ENCODE assay signal across 1 cellular context in genomic region chr22:19756288-19757128, GRCh38.
TF ChIP-seq lines count a peak whose summit lies in the region.

No MANE protein-coding gene starts in this region.

TF ChIP-seq in H1, 55 proteins besides CTCF, POLR2A, EP300 and RAD21:
- no peak for TF ChIP-seq EGR1 (IDR thresholded peaks at IDR 0.05; ENCODE audit: borderline replicate concordance, low read depth, low read length)
- peak; percentile 79 for TF ChIP-seq RNF2 (IDR thresholded peaks at IDR 0.05; ENCODE audit: borderline replicate concordance, low read depth, low read length, missing control alignments, poor library complexity, severe bottlenecking)
- TF ChIP-seq BACH1 (IDR thresholded peaks at IDR 0.05; ENCODE audit: low read length): no peak
- TF ChIP-seq CREB1 (IDR thresholded peaks at IDR 0.05): no peak
- no peak for TF ChIP-seq NANOG (IDR thresholded peaks at IDR 0.05; ENCODE audit: insufficient read depth, low read depth, low read length, poor library complexity, severe bottlenecking)
- no peak for TF ChIP-seq CHD7 (IDR thresholded peaks at IDR 0.05; ENCODE audit: insufficient replicate concordance, low read length)
- 0 out of 2 replicates have a peak, but pooled peaks have one; percentile 1 for TF ChIP-seq E2F6 (IDR thresholded peaks at IDR 0.05)
- TF ChIP-seq CTBP2 (IDR thresholded peaks at IDR 0.05; ENCODE audit: borderline replicate concordance, insufficient read depth, insufficient read length, low read length): peak; percentile 34
- TF ChIP-seq SUZ12 (IDR thresholded peaks at IDR 0.05; ENCODE audit: low read length): peak; percentile 59
- no peak for TF ChIP-seq ZNF274 (IDR thresholded peaks at IDR 0.05; ENCODE audit: borderline replicate concordance, extremely low read depth, low read length)
- peak; percentile 23; the same call in 1 of the 2 replicates for TF ChIP-seq MAX (IDR thresholded peaks at IDR 0.05)
- no peak for TF ChIP-seq PHF8 (conservative IDR thresholded peaks at IDR 0.05; ENCODE audit: low read depth, low read length)
- TF ChIP-seq CBX8 (IDR thresholded peaks at IDR 0.05; ENCODE audit: borderline replicate concordance, low read depth, low read length): no peak
- TF ChIP-seq SAP30 (IDR thresholded peaks at IDR 0.05; ENCODE audit: insufficient read depth, insufficient replicate concordance, low read length): no peak
- peak; percentile 61 for TF ChIP-seq KDM4A (IDR thresholded peaks at IDR 0.05; ENCODE audit: low read depth, low read length, severe bottlenecking)
- TF ChIP-seq HDAC6 (IDR thresholded peaks at IDR 0.05; ENCODE audit: low read depth, low read length): no peak
- no peak for TF ChIP-seq TCF12 (IDR thresholded peaks at IDR 0.05; ENCODE audit: low read depth, low read length)
- no peak for TF ChIP-seq RXRA (IDR thresholded peaks at IDR 0.05; ENCODE audit: insufficient read depth, low read depth, low read length)
- TF ChIP-seq EZH2 (IDR thresholded peaks at IDR 0.05; ENCODE audit: low read depth, low read length, severe bottlenecking): peak; percentile 42
- no peak for TF ChIP-seq JUND (IDR thresholded peaks at IDR 0.05; ENCODE audit: low read length)
- no peak for TF ChIP-seq SP4 (IDR thresholded peaks at IDR 0.05; ENCODE audit: low read length)
- no peak for TF ChIP-seq SRF (IDR thresholded peaks at IDR 0.05; ENCODE audit: low read depth, low read length)
- no peak for TF ChIP-seq ATF2 (IDR thresholded peaks at IDR 0.05; ENCODE audit: low read length)
- TF ChIP-seq CHD1 (IDR thresholded peaks at IDR 0.05; ENCODE audit: low read depth, low read length): no peak
- TF ChIP-seq BRCA1 (IDR thresholded peaks at IDR 0.05; ENCODE audit: low read depth, low read length): no peak
- TF ChIP-seq FOSL1 (IDR thresholded peaks at IDR 0.05; ENCODE audit: insufficient read depth, low read depth, low read length): no peak
- no peak for TF ChIP-seq ASH2L (IDR thresholded peaks at IDR 0.05; ENCODE audit: low read length)
- no peak for TF ChIP-seq KDM5A (IDR thresholded peaks at IDR 0.05; ENCODE audit: low read length)
